Comparison of ENCODE assay signal across 1 cellular context in the genomic region with DNA sequence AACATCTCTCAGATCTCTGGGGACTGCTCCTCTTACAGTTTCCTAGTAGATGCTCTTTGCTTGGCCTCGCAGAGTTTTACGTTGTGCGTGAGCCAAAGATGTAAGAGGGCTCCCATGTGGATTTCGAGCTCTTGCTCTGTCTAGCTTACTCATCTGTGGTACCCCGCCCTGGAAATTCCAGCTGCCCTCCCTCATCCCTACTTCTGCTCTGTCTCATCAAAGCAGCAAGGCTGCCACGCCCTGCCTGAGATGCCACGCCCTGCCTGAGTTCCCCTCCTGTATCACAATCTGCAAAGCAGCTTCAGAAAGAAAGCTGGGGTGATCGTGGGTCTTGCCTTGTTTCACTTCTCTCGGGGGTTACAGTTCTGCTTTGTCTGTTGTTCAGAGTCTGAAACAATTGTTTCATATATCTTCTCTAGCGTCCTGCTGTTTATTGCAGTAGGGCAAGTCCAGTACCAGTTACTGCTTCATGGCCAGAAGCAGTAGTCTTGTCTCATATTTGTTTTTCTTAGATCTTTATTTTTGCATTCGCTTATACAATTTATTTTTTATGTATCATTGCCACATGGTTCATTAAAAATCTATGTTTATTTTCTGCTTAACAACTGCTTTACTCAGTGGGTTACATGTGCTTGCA.
TF ChIP-seq lines count a peak whose summit lies in the region.

No MANE protein-coding gene starts in this region.

TF ChIP-seq in GM12878, 131 proteins besides CTCF, POLR2A, EP300 and RAD21:
- TF ChIP-seq, protein P1, sequence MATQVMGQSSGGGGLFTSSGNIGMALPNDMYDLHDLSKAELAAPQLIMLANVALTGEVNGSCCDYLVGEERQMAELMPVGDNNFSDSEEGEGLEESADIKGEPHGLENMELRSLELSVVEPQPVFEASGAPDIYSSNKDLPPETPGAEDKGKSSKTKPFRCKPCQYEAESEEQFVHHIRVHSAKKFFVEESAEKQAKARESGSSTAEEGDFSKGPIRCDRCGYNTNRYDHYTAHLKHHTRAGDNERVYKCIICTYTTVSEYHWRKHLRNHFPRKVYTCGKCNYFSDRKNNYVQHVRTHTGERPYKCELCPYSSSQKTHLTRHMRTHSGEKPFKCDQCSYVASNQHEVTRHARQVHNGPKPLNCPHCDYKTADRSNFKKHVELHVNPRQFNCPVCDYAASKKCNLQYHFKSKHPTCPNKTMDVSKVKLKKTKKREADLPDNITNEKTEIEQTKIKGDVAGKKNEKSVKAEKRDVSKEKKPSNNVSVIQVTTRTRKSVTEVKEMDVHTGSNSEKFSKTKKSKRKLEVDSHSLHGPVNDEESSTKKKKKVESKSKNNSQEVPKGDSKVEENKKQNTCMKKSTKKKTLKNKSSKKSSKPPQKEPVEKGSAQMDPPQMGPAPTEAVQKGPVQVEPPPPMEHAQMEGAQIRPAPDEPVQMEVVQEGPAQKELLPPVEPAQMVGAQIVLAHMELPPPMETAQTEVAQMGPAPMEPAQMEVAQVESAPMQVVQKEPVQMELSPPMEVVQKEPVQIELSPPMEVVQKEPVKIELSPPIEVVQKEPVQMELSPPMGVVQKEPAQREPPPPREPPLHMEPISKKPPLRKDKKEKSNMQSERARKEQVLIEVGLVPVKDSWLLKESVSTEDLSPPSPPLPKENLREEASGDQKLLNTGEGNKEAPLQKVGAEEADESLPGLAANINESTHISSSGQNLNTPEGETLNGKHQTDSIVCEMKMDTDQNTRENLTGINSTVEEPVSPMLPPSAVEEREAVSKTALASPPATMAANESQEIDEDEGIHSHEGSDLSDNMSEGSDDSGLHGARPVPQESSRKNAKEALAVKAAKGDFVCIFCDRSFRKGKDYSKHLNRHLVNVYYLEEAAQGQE (IDR thresholded peaks at IDR 0.05; ENCODE audit: low read depth, low read length), result no peak
- TF ChIP-seq SRF (IDR thresholded peaks at IDR 0.05; ENCODE audit: low read depth in 2 of 2, low read length in 2 of 2), result 0 out of 4 replicates have a peak, but pooled peaks of 1 of the 2 experiments have one; percentile 20
- TF ChIP-seq, protein P2, sequence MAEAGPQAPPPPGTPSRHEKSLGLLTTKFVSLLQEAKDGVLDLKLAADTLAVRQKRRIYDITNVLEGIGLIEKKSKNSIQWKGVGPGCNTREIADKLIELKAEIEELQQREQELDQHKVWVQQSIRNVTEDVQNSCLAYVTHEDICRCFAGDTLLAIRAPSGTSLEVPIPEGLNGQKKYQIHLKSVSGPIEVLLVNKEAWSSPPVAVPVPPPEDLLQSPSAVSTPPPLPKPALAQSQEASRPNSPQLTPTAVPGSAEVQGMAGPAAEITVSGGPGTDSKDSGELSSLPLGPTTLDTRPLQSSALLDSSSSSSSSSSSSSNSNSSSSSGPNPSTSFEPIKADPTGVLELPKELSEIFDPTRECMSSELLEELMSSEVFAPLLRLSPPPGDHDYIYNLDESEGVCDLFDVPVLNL (IDR thresholded peaks at IDR 0.05; ENCODE audit: low read depth, low read length), result no peak
- no peak for TF ChIP-seq STAT3 (IDR thresholded peaks at IDR 0.05; ENCODE audit: low read depth, low read length)
- peak; percentile 44; the same call in 1 of the 2 replicates for TF ChIP-seq PAX5 (IDR thresholded peaks at IDR 0.05; ENCODE audit: borderline replicate concordance, low read depth, low read length)
- no peak for TF ChIP-seq YY1 (IDR thresholded peaks at IDR 0.05; ENCODE audit: low read depth, low read length)
- TF ChIP-seq ETV6 (conservative IDR thresholded peaks at IDR 0.05 in 1 of 2, IDR thresholded peaks at IDR 0.05 in 1 of 2; ENCODE audit: borderline replicate concordance in 1 of 2, low read depth in 1 of 2), result no peak
- TF ChIP-seq PML (IDR thresholded peaks at IDR 0.05; ENCODE audit: low read length), result no peak
- TF ChIP-seq HDAC2 (IDR thresholded peaks at IDR 0.05), result no peak
- no peak for TF ChIP-seq EGR1 (IDR thresholded peaks at IDR 0.05; ENCODE audit: borderline replicate concordance in 1 of 2, low read depth in 2 of 2, low read length in 2 of 2)
- TF ChIP-seq WRNIP1 (IDR thresholded peaks at IDR 0.05; ENCODE audit: borderline replicate concordance, low read depth, low read length), result no peak
- no peak for TF ChIP-seq ZNF622 (IDR thresholded peaks at IDR 0.05)
- no peak for TF ChIP-seq GATAD2B (conservative IDR thresholded peaks at IDR 0.05; ENCODE audit: low read depth)
- TF ChIP-seq FOXM1 (IDR thresholded peaks at IDR 0.05; ENCODE audit: low read depth, low read length), result no peak
- TF ChIP-seq ZNF24 (IDR thresholded peaks at IDR 0.05), result no peak
- TF ChIP-seq IRF4 (IDR thresholded peaks at IDR 0.05; ENCODE audit: low read depth, low read length), result no peak
- TF ChIP-seq BHLHE40 (IDR thresholded peaks at IDR 0.05; ENCODE audit: borderline replicate concordance in 1 of 2, low read depth in 2 of 2, low read length in 1 of 2), result no peak
- no peak for TF ChIP-seq RB1 (IDR thresholded peaks at IDR 0.05; ENCODE audit: borderline replicate concordance)
- no peak for TF ChIP-seq DPF2 (IDR thresholded peaks at IDR 0.05)
- no peak for TF ChIP-seq IKZF1 (conservative IDR thresholded peaks at IDR 0.05)
- peak; percentile 88; the same call in 1 of the 2 replicates for TF ChIP-seq SPI1 (IDR thresholded peaks at IDR 0.05; ENCODE audit: borderline replicate concordance, insufficient read depth, low read depth, low read length)
- TF ChIP-seq SREBF1 (IDR thresholded peaks at IDR 0.05; ENCODE audit: low read length), result no peak
- no peak for TF ChIP-seq SUPT20H (IDR thresholded peaks at IDR 0.05; ENCODE audit: borderline replicate concordance, control insufficient read depth, low read depth, low read length)
- no peak for TF ChIP-seq SREBF2 (IDR thresholded peaks at IDR 0.05; ENCODE audit: low read length)
- TF ChIP-seq EED (IDR thresholded peaks at IDR 0.05; ENCODE audit: low read depth), result peak; percentile 36; the same call in 1 of the 2 replicates
- TF ChIP-seq, protein P3, sequence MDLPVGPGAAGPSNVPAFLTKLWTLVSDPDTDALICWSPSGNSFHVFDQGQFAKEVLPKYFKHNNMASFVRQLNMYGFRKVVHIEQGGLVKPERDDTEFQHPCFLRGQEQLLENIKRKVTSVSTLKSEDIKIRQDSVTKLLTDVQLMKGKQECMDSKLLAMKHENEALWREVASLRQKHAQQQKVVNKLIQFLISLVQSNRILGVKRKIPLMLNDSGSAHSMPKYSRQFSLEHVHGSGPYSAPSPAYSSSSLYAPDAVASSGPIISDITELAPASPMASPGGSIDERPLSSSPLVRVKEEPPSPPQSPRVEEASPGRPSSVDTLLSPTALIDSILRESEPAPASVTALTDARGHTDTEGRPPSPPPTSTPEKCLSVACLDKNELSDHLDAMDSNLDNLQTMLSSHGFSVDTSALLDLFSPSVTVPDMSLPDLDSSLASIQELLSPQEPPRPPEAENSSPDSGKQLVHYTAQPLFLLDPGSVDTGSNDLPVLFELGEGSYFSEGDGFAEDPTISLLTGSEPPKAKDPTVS (IDR thresholded peaks at IDR 0.05; ENCODE audit: low read depth, low read length), result no peak
- no peak for TF ChIP-seq ZNF217 (IDR thresholded peaks at IDR 0.05)
- TF ChIP-seq SMAD1 (IDR thresholded peaks at IDR 0.05; ENCODE audit: low read depth, partially characterized antibody), result no peak
- no peak for TF ChIP-seq KDM1A (IDR thresholded peaks at IDR 0.05; ENCODE audit: borderline replicate concordance)
- TF ChIP-seq POLR2AphosphoS2 (IDR thresholded peaks at IDR 0.05; ENCODE audit: low read depth, low read length), result no peak
- no peak for TF ChIP-seq STAT1 (conservative IDR thresholded peaks at IDR 0.05)
